10 cellular contexts compared by ENCODE assay signal in the genomic region with DNA sequence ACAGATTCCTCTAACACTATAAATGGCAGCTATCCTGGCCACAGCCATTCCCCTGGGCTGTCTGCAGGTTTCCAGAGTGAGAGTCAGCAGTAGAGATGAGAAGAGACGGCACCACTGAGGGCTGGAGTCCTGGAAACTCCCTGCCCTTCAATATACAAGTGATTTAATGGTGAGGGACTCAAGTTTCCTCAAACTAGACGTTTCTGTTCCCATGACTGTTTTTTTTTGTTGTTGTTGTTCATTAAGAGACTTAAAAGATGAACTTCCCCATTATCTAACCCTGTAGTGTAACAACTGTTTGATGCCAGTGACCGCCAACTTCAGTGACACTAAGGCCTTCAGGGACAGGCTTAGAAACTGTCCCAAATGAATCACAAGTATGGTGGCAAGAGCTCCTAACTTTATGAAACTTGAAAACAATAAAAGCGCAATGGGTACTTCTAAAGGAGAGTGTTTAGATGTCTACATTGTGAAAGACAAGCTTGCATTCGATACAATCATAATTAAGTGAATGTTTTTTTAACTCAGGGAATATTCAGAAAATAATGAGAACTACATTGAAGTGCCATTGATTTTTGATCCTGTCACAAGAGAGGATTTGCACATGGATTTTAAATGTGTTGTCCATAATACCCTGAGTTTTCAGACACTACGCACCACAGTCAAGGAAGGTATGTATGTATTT. TPM values are rescaled to one million over a fixed set of nuclear protein-coding genes. Genes with fewer than 3 reads are reported as not detected.
DNase-seq lines count a peak whose midpoint lies in the region; ATAC-seq, FAIRE-seq and TF ChIP-seq lines count a peak whose summit lies in the region.
"Had no signal": no experiment of that assay in that cellular context is flagged by ENCODE, and none has a peak within 500 bp of the region (broad histone marks: within the 10 kb centered on the region; RNA-seq: fewer than 3 reads in every experiment).

No MANE protein-coding gene starts in this region.

- no peak for TF ChIP-seq CTCF in A549 (IDR thresholded peaks at IDR 0.05)
- no peak for TF ChIP-seq CTCF in esophagus squamous epithelium (IDR thresholded peaks at IDR 0.05)

- H3K36me3 ChIP-seq in esophagus squamous epithelium = no peaks in the 10 kb centered on the region

- CTCF ChIA-PET in A549 (lab: Yijun Ruan, JAX) = interaction anchor here (1.1 to 3.2 kb wide), 4 partner anchors 13 to 99 kb away, joined by 3 to 10 read pairs (median 3); no protein-coding TSS in a partner anchor

- no peaks in the 10 kb centered on the region for H3K27me3 ChIP-seq in esophagus squamous epithelium

- no peak overlapping the region; the same call in 2 of the 3 replicates for H3K4me2 ChIP-seq in A549

- no peak overlapping the region for H3K4me3 ChIP-seq in A549
- no peak overlapping the region for H3K4me3 ChIP-seq in esophagus squamous epithelium
- H3K4me3 ChIP-seq: K562 had no signal

- no peak for FAIRE-seq in A549 (lab: Jason Lieb, UNC)
- FAIRE-seq: K562 had no signal

- POLR2A ChIA-PET in A549 (lab: Yijun Ruan, JAX) = no interaction called here

- no peak for TF ChIP-seq RAD21 in A549 (conservative IDR thresholded peaks at IDR 0.05 in 1 of 2, IDR thresholded peaks at IDR 0.05 in 1 of 2)

- intact Hi-C loops in esophagus squamous epithelium (cut with DNase I) = loop anchor here (10.0 kb wide), 1 partner anchor 419 kb away; no protein-coding TSS in a partner anchor

- peaks cover 47% of the 10 kb centered on the region for H3K4me1 ChIP-seq in A549
- H3K4me1 ChIP-seq in esophagus squamous epithelium = peaks cover 0 to 56% (median 29%) of the 10 kb centered on the region in 3 donors

- H3K27ac ChIP-seq in A549 (peak overlapping the region; percentile 60 to 80), esophagus squamous epithelium (peak overlapping the region in 3 of 4 donors; percentile 67 to 87 (median 73))

- no peak for TF ChIP-seq EP300 in A549 (IDR thresholded peaks at IDR 0.05)

- H3K9me3 ChIP-seq in A549 (no peaks in the 10 kb centered on the region), esophagus squamous epithelium (no peaks in the 10 kb centered on the region)

- TF ChIP-seq POLR2A in A549 (IDR thresholded peaks at IDR 0.05; ENCODE audit: low read length) = no peak
- no peak for TF ChIP-seq POLR2A in esophagus squamous epithelium (IDR thresholded peaks at IDR 0.05)

- DNase-seq in A549 (ENCODE audit: low read depth in 1 of 2, low spot score in 1 of 2) (no peak), esophagus squamous epithelium (lab: John Stamatoyannopoulos, UW) (no peak), GM19238 (ENCODE audit: insufficient read length, low spot score) (no peak)
- no peak for DNase-seq in stimulated activated CD4-positive, alpha-beta T cell treated with anti-CD3 and anti-CD28 coated beads, Interleukin-4, amount 100 ng/mL, for 24 hours
- DNase-seq: aorta had no signal

- WGBS in A549 (ENCODE audit: missing lambda C conversion rate) = 83% methylated on average over 6 of the region's 6 CpGs
- WGBS in esophagus squamous epithelium, 2 donors = 69 to 80% methylated on average over 6 of the region's 6 CpGs

- ATAC-seq in A549 (no peak), GM19395 (IDR thresholded peaks at IDR 0.05; ENCODE audit: unreplicated experiment) (peak; percentile 54), HG03064 (IDR thresholded peaks at IDR 0.05; ENCODE audit: low read depth, unreplicated experiment) (peak; percentile 36), HG02840 (IDR thresholded peaks at IDR 0.05; ENCODE audit: low FRiP score, unreplicated experiment) (no peak), GM21367 (IDR thresholded peaks at IDR 0.05; ENCODE audit: unreplicated experiment) (no peak)
- ATAC-seq: K562 had no signal

TF ChIP-seq in A549, 52 proteins besides CTCF, POLR2A, EP300 and RAD21:
- no peak for TF ChIP-seq HES2 (IDR thresholded peaks at IDR 0.05)
- TF ChIP-seq PHF8 (IDR thresholded peaks at IDR 0.05; ENCODE audit: borderline replicate concordance, low read depth) = no peak
- TF ChIP-seq RARB (CRISPR knock-in tag; IDR thresholded peaks at IDR 0.05) = no peak

RNA-seq across cellular contexts. Expression of gene IL1R2, which starts 34.0 kb away (rescaled TPM):
- polyA plus RNA-seq in A549 (2011; rRNA removed) (1.7 and 2.3 TPM in 2 replicates), A549 (2017; fragmentation: RNase III; extraction: RNeasy Plus Mini Kit Qiagen cat#74134 plus additional on column Dnase treatment) (0.71 to 0.83 TPM (median 0.71 TPM) in 3 replicates)
- 0.62 and 0.65 TPM in 2 replicates for polyA plus RNA-seq in A549 (2012; cell fraction: cytosol; rRNA removed)
- polyA plus RNA-seq in A549 (2012; cell fraction: nucleus; rRNA removed) = 0.49 and 0.61 TPM in 2 replicates
- 1.4 and 2.0 TPM in 2 replicates for polyA minus RNA-seq in A549 (2011; rRNA and poly(A)+ RNA removed)
- 100 to 1,000 TPM in 1 of 4 donors, 10 to 100 TPM in 3; 24.1 to 182 (median 78.0) TPM for total RNA-seq in esophagus squamous epithelium
- total RNA-seq: K562 had no signal

Comparison
In these comparisons a context has a peak if more than half of its experiments do, and no peak if none do; other contexts are left out.
1. ATAC-seq: peak in GM19395 (single experiment) and HG03064 (single experiment); none in A549 (0 of 2), HG02840 (single experiment) and GM21367 (single experiment).